Comparison of ENCODE assay signal across 6 cellular contexts in the genomic region with DNA sequence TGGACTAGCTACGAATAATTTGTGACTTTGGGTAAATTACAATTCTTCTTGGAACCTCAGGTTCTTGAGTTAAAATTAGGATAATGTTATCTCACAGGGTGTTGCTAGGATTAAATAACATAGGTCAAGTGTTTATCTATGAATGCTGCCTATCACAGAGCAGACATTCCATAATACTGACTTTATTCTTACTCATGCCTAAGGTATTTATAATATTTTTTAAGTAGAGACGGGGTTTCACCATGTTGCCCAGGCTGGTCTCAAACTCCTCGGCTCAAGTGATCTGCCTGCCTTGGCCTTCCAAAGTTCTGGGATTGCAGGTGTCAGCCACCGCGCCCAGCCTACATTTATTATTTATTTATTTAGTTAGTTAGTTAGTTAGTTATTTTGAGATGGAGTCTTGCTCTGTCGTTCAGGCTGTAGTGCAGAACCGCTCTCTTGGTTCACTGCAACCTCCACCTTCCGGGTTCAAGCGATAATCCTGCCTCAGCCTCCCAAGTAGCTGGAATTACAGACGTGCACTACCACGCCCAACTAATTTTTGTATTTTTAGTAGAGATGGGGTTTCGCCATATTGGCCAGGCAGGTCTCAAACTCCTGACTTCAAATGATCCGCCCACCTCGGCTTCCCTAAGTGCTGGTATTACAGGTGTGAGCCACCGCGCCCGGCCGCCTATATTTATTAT. TPM values are rescaled to one million over a fixed set of nuclear protein-coding genes. Genes with fewer than 3 reads are reported as not detected.
DNase-seq lines count a peak whose midpoint lies in the region; ATAC-seq and TF ChIP-seq lines count a peak whose summit lies in the region.

No MANE protein-coding gene starts in this region.

- no peaks in the 10 kb centered on the region for H3K9me3 ChIP-seq in OCI-LY3 (ENCODE audit: insufficient read depth, low read length)
- H3K9me3 ChIP-seq in gastroesophageal sphincter, result no peaks in the 10 kb centered on the region
- no peaks in the 10 kb centered on the region for H3K9me3 ChIP-seq in upper lobe of left lung

- 75 to 78% methylated on average over 12 to 15 of the region's 18 CpGs for WGBS in gastroesophageal sphincter (ENCODE audit: low coverage in 1 of 2), 2 donors
- WGBS in upper lobe of left lung, 2 donors, result 84 to 86% methylated on average over 18 of the region's 18 CpGs

- H3K4me1 ChIP-seq in OCI-LY3 (ENCODE audit: low read length), result peaks cover 20% of the 10 kb centered on the region
- H3K4me1 ChIP-seq in gastroesophageal sphincter, result peaks cover 0 to 55% (median 22%) of the 10 kb centered on the region in 3 donors
- peaks cover 53 to 69% (median 63%) of the 10 kb centered on the region in 4 donors for H3K4me1 ChIP-seq in upper lobe of left lung

- no peaks in the 10 kb centered on the region for H4K20me1 ChIP-seq in OCI-LY3 (ENCODE audit: insufficient read depth, low read length)

- H3K27me3 ChIP-seq in OCI-LY3 (ENCODE audit: low read depth, low read length), result no peaks in the 10 kb centered on the region
- no peaks in the 10 kb centered on the region for H3K27me3 ChIP-seq in gastroesophageal sphincter
- H3K27me3 ChIP-seq in upper lobe of left lung, result no peaks in the 10 kb centered on the region

- peak; percentile 17 for DNase-seq in 8988T
- no peak for DNase-seq in upper lobe of left lung
- no peak for DNase-seq in NCI-H1694 treated with DMSO at 0.1 percent for 48 hours (lab: John Stamatoyannopoulos, UW)
- DNase-seq in NK-92 (lab: John Stamatoyannopoulos, UW; ENCODE audit: unreplicated experiment), result no peak

- no peaks in the 10 kb centered on the region for H3K36me3 ChIP-seq in OCI-LY3 (replicated peaks; ENCODE audit: low read depth, low read length)
- H3K36me3 ChIP-seq in gastroesophageal sphincter, result no peaks in the 10 kb centered on the region
- H3K36me3 ChIP-seq in upper lobe of left lung, result no peaks in the 10 kb centered on the region

- TF ChIP-seq EP300 in gastroesophageal sphincter (IDR thresholded peaks at IDR 0.05) (no peak), upper lobe of left lung (IDR thresholded peaks at IDR 0.05) (peak in 1 of 4 donors; percentile 21)

- TF ChIP-seq CTCF in OCI-LY3 (IDR thresholded peaks at IDR 0.05; ENCODE audit: low read depth, low read length), result no peak
- no peak for TF ChIP-seq CTCF in gastroesophageal sphincter (IDR thresholded peaks at IDR 0.05)
- TF ChIP-seq CTCF in upper lobe of left lung (IDR thresholded peaks at IDR 0.05), result no peak

- ATAC-seq in gastroesophageal sphincter, result no peak
- peak; percentile 13 to 73 for ATAC-seq in upper lobe of left lung (ENCODE audit: low FRiP score in 2 of 2)

- peak overlapping the region; percentile 94 for H3K9ac ChIP-seq in OCI-LY3 (ENCODE audit: low read length)

- peaks cover 45% of the 10 kb centered on the region for H3K79me2 ChIP-seq in OCI-LY3 (ENCODE audit: low read length)

- H3K4me3 ChIP-seq in OCI-LY3 (ENCODE audit: low read length) (peak overlapping the region; percentile 91), gastroesophageal sphincter (peak overlapping the region; percentile 78 to 98), upper lobe of left lung (peak overlapping the region in 3 of 4 donors; percentile 60 to 84 (median 77))

- TF ChIP-seq POLR2A in gastroesophageal sphincter (IDR thresholded peaks at IDR 0.05) (no peak), upper lobe of left lung (IDR thresholded peaks at IDR 0.05) (no peak)

- H3K27ac ChIP-seq in OCI-LY3 (ENCODE audit: low read length) (peak overlapping the region; percentile 69), gastroesophageal sphincter (peak overlapping the region; percentile 87 to 95 (median 90)), upper lobe of left lung (peak overlapping the region; percentile 92 to 95 (median 92))

- peak overlapping the region; percentile 95 for H2AFZ ChIP-seq in OCI-LY3 (ENCODE audit: low read depth, low read length)

- peak overlapping the region; percentile 72 for H3K4me2 ChIP-seq in OCI-LY3 (ENCODE audit: low read length)

RNA-seq across cellular contexts. Expression of a gene that starts 0.7 kb away (rescaled TPM):
- total RNA-seq in gastroesophageal sphincter (100 to 1,000 TPM; 118 to 592 (median 369) TPM), upper lobe of left lung (100 to 1,000 TPM in 2 of 6 donors, 10 to 100 TPM in 4; 67.0 to 130 (median 93.0) TPM)

RNA-seq across cellular contexts. Expression of a gene that starts 3.8 kb away (rescaled TPM):
- total RNA-seq in gastroesophageal sphincter, result 10 to 100 TPM; 50.0 to 71.8 (median 57.2) TPM
- total RNA-seq in upper lobe of left lung, result 100 to 1,000 TPM in 1 of 6 donors, 10 to 100 TPM in 5; 47.3 to 108 (median 63.7) TPM

RNA-seq across cellular contexts. Expression of a gene that starts 56.9 kb away (rescaled TPM):
- total RNA-seq in gastroesophageal sphincter (10 to 100 TPM; 14.9 to 19.4 (median 15.4) TPM), upper lobe of left lung (10 to 100 TPM; 24.0 to 48.2 (median 31.2) TPM)

RNA-seq across cellular contexts. Expression of a gene that starts 57.0 kb away (rescaled TPM):
- total RNA-seq in gastroesophageal sphincter (10 to 100 TPM; 15.3 to 42.2 (median 32.3) TPM), upper lobe of left lung (10 to 100 TPM; 10.2 to 31.9 (median 20.5) TPM)
